Comparison of ENCODE assay signal across 20 cellular contexts in the genomic region with DNA sequence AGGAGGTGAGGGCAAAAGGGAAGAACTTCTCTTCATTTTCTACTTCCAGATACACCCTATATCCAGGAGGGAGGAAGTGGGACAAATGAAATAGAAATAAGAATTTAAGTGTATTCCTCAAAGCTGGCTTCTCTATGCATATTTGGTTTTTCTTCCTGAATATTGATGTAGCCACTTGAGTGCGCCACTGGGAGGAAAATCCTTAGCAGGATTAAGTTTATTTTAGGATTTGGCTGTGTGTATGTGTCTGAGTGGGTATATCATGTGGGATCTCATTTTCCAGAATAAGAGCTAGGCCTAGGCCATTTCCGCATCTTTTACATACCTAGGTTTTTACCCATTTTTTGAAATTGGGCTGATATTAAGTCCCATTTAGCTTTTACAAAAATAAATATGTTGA. TPM values are rescaled to one million over a fixed set of nuclear protein-coding genes. Genes with fewer than 3 reads are reported as not detected.
DNase-seq lines count a peak whose midpoint lies in the region; ATAC-seq and TF ChIP-seq lines count a peak whose summit lies in the region.
"Had no signal": no experiment of that assay in that cellular context is flagged by ENCODE, and none has a peak within 500 bp of the region (broad histone marks: within the 10 kb centered on the region; RNA-seq: fewer than 3 reads in every experiment).

No MANE protein-coding gene starts in this region.

- ATAC-seq in GM21737 (IDR thresholded peaks at IDR 0.05; ENCODE audit: unreplicated experiment) (no peak), GM21717 (IDR thresholded peaks at IDR 0.05; ENCODE audit: unreplicated experiment) (no peak)
- ATAC-seq: left ventricle myocardium superior; naive thymus-derived CD8-positive, alpha-beta T cell had no signal

- peaks cover 53% of the 10 kb centered on the region for H4K20me1 ChIP-seq in neural progenitor cell (ENCODE audit: low read depth)

- H3K4me3 Mint-ChIP-seq in neural progenitor cell, result no peak overlapping the region
- H3K4me3 Mint-ChIP-seq: activated CD4-positive, alpha-beta T cell treated with anti-CD3 and anti-CD28 coated beads, Interleukin-2, amount 10 ng/mL, durations not matched to agents 7 days and 5 days; activated naive CD8-positive, alpha-beta T cell treated with anti-CD3 and anti-CD28 coated beads for 36 hours; central memory CD8-positive, alpha-beta T cell; naive thymus-derived CD8-positive, alpha-beta T cell had no signal

- H3K4me2 ChIP-seq in neural progenitor cell, result no peak overlapping the region

- H3K27ac ChIP-seq in coronary artery (peak overlapping the region; percentile 77 to 85), neural progenitor cell (no peak overlapping the region)

- H3K36me3 ChIP-seq in neural progenitor cell, result no peaks in the 10 kb centered on the region
- H3K36me3 ChIP-seq: transverse colon had no signal

- H3K9ac ChIP-seq in neural progenitor cell, result no peak overlapping the region

- H3K9me3 Mint-ChIP-seq in neural progenitor cell, result no peaks in the 10 kb centered on the region
- H3K9me3 Mint-ChIP-seq: activated CD4-positive, alpha-beta T cell treated with anti-CD3 and anti-CD28 coated beads, Interleukin-2, amount 10 ng/mL, durations not matched to agents 7 days and 5 days; activated naive CD8-positive, alpha-beta T cell treated with anti-CD3 and anti-CD28 coated beads for 36 hours; central memory CD8-positive, alpha-beta T cell; naive thymus-derived CD8-positive, alpha-beta T cell had no signal

- DNase-seq in AG09309 (ENCODE audit: low read depth), result no peak
- DNase-seq in coronary artery (ENCODE audit: low spot score), result no peak
- DNase-seq in neural progenitor cell (ENCODE audit: low spot score), result no peak
- no peak for DNase-seq in mucosa of gallbladder (ENCODE audit: low spot score)
- no peak for DNase-seq in NCI-H82 treated with DMSO at 0.1 percent for 48 hours (lab: John Stamatoyannopoulos, UW; ENCODE audit: unreplicated experiment)
- DNase-seq: activated CD4-positive, alpha-beta T cell treated with anti-CD3 and anti-CD28 coated beads, Interleukin-2, amount 10 ng/mL, durations not matched to agents 7 days and 5 days; activated naive CD8-positive, alpha-beta T cell treated with anti-CD3 and anti-CD28 coated beads for 36 hours; activated T-cell treated with anti-CD3 and anti-CD28 coated beads, Interleukin-2, amount 50 U/mL, for 1 hour; hypothalamus; left ventricle myocardium superior; naive thymus-derived CD8-positive, alpha-beta T cell; NCI-H1048; NK-92 treated with Interleukin-12 subunit alpha and Interleukin-12 subunit beta, amount 100 ng/mL, for 24 hours; SIG-M5; T-helper 9 cell; transverse colon had no signal

- peak; percentile 20 for TF ChIP-seq CTCF in AG09309 (IDR thresholded peaks at IDR 0.05; ENCODE audit: control insufficient read depth, insufficient read depth, low read depth, low read length, missing control alignments)
- peak; percentile 38; the same call in 1 of the 2 replicates for TF ChIP-seq CTCF in LNCAP (IDR thresholded peaks at IDR 0.05)
- no peak for TF ChIP-seq CTCF in coronary artery (IDR thresholded peaks at IDR 0.05)
- TF ChIP-seq CTCF in neural progenitor cell (IDR thresholded peaks at IDR 0.05), result no peak

- no peak overlapping the region for H2AFZ ChIP-seq in neural progenitor cell (replicated peaks)

- H3K27ac Mint-ChIP-seq in neural progenitor cell, result peak overlapping the region; percentile 33
- H3K27ac Mint-ChIP-seq: activated CD4-positive, alpha-beta T cell treated with anti-CD3 and anti-CD28 coated beads, Interleukin-2, amount 10 ng/mL, durations not matched to agents 7 days and 5 days; activated naive CD8-positive, alpha-beta T cell treated with anti-CD3 and anti-CD28 coated beads for 36 hours; naive thymus-derived CD8-positive, alpha-beta T cell had no signal

- H3K36me3 Mint-ChIP-seq in neural progenitor cell, result peaks cover 58% of the 10 kb centered on the region
- H3K36me3 Mint-ChIP-seq: activated naive CD8-positive, alpha-beta T cell treated with anti-CD3 and anti-CD28 coated beads for 36 hours; naive thymus-derived CD8-positive, alpha-beta T cell had no signal

- H3F3A ChIP-seq in neural progenitor cell (ENCODE audit: low read depth), result peaks cover 3% of the 10 kb centered on the region

- no peaks in the 10 kb centered on the region for H3K9me3 ChIP-seq in neural progenitor cell (ENCODE audit: low read depth)
- H3K9me3 ChIP-seq: transverse colon had no signal

- H3K27me3 Mint-ChIP-seq in neural progenitor cell (ENCODE audit: insufficient read depth, low read depth), result no peaks in the 10 kb centered on the region

- H3K4me3 ChIP-seq in AG09309 (ENCODE audit: control insufficient read depth, low read depth, low read length) (no peak overlapping the region), coronary artery (no peak overlapping the region), neural progenitor cell (no peak overlapping the region)
- H3K4me3 ChIP-seq: transverse colon had no signal

- peaks cover 97% of the 10 kb centered on the region for H3K79me2 ChIP-seq in neural progenitor cell (ENCODE audit: low read depth)

- no peaks in the 10 kb centered on the region for H3K27me3 ChIP-seq in neural progenitor cell
- H3K27me3 ChIP-seq: transverse colon had no signal

- peaks cover 49% of the 10 kb centered on the region for H3K4me1 ChIP-seq in neural progenitor cell

- H3K4me1 Mint-ChIP-seq in neural progenitor cell, result peaks cover 86% of the 10 kb centered on the region
- H3K4me1 Mint-ChIP-seq: activated CD4-positive, alpha-beta T cell treated with anti-CD3 and anti-CD28 coated beads, Interleukin-2, amount 10 ng/mL, durations not matched to agents 7 days and 5 days; central memory CD8-positive, alpha-beta T cell; naive thymus-derived CD8-positive, alpha-beta T cell had no signal

RNA-seq across cellular contexts. Expression of a gene that starts 42.5 kb away (rescaled TPM):
- total RNA-seq in neural progenitor cell (ENCODE audit: low replicate concordance), result 84.4 and 247 TPM in 2 replicates
- total RNA-seq in mucosa of gallbladder, result 81.3 TPM
- total RNA-seq: naive thymus-derived CD8-positive, alpha-beta T cell had no signal

Comparison
In these comparisons a context has a peak if more than half of its experiments do, and no peak if none do; other contexts are left out.
1. CTCF ChIP-seq: peak in AG09309 (single experiment) and LNCAP (single experiment); none in coronary artery (single experiment) and neural progenitor cell (single experiment).